Comparison of ENCODE assay signal across 8 cellular contexts in genomic region chr3:45592830-45593707, GRCh38. TPM values are rescaled to one million over a fixed set of nuclear protein-coding genes. Genes with fewer than 3 reads are reported as not detected.
DNase-seq lines count a peak whose midpoint lies in the region; ATAC-seq and TF ChIP-seq lines count a peak whose summit lies in the region.

No MANE protein-coding gene starts in this region.

- POLR2A ChIA-PET in CD4-positive, alpha-beta memory T cell (lab: Charles Lee; ENCODE audit: partially characterized antibody) = interaction anchor here (1.0 to 1.3 kb wide), 2 partner anchors 72 to 84 kb away, joined by 3 to 4 read pairs; no protein-coding TSS in a partner anchor
- POLR2A ChIA-PET in activated CD4-positive, alpha-beta memory T cell treated with anti-CD3 and anti-CD28 coated beads, Interleukin-2, amount 10 ng/mL, durations not matched to agents 7 days and 5 days (lab: Charles Lee) = interaction anchor here (1.8 kb wide), 1 partner anchor 96 kb away, joined by 7 read pairs; the partner anchor contains the start of gene SACM1L

- H3K9ac ChIP-seq in duodenal mucosa (ENCODE audit: low read depth in 1 of 2, low read length in 2 of 2) (peak overlapping the region; percentile 70 to 84), liver (ENCODE audit: low read depth in 1 of 2, low read length in 2 of 2) (peak overlapping the region in 1 of 2 donors; percentile 69)

- no peaks in the 10 kb centered on the region for H3K9me3 ChIP-seq in CD4-positive, alpha-beta memory T cell (ENCODE audit: control insufficient read depth in 1 of 2, low read length in 2 of 2)
- no peaks in the 10 kb centered on the region for H3K9me3 ChIP-seq in duodenal mucosa (ENCODE audit: control insufficient read depth in 1 of 2, low read length in 2 of 2)
- H3K9me3 ChIP-seq in liver (ENCODE audit: control insufficient read depth in 4 of 4, low read length in 3 of 4) = no peaks in the 10 kb centered on the region

- 4% methylated on average over 35 of the region's 35 CpGs for WGBS in liver

- CTCF ChIA-PET in CD4-positive, alpha-beta memory T cell (lab: Charles Lee; ENCODE audit: partially characterized antibody) = interaction anchor here (1.5 to 5.4 kb wide), 3 partner anchors 14 to 68 kb away, joined by 5 to 42 read pairs (median 18); no protein-coding TSS in a partner anchor
- CTCF ChIA-PET in activated CD4-positive, alpha-beta memory T cell treated with anti-CD3 and anti-CD28 coated beads, Interleukin-2, amount 10 ng/mL, durations not matched to agents 7 days and 5 days (lab: Charles Lee) = interaction anchor here (1.3 to 1.5 kb wide), 2 partner anchors 64 to 97 kb away, joined by 3 to 5 read pairs; no protein-coding TSS in a partner anchor

- H3K36me3 Mint-ChIP-seq in CD4-positive, alpha-beta memory T cell = peaks cover 0 to 10% of the 10 kb centered on the region in 2 donors
- H3K36me3 Mint-ChIP-seq in activated CD4-positive, alpha-beta memory T cell treated with anti-CD3 and anti-CD28 coated beads, Interleukin-2, amount 10 ng/mL, durations not matched to agents 7 days and 5 days (ENCODE audit: low read depth) = peaks cover 25% of the 10 kb centered on the region

- no peaks in the 10 kb centered on the region for H3K36me3 ChIP-seq in CD4-positive, alpha-beta memory T cell (ENCODE audit: insufficient read depth, low read length)
- no peaks in the 10 kb centered on the region for H3K36me3 ChIP-seq in duodenal mucosa (ENCODE audit: control insufficient read depth in 1 of 2, insufficient read depth in 2 of 2, low read length in 2 of 2)
- no peaks in the 10 kb centered on the region for H3K36me3 ChIP-seq in liver (ENCODE audit: control insufficient read depth in 4 of 4, insufficient read depth in 3 of 4, low read depth in 1 of 4, low read length in 3 of 4)

- ATAC-seq in HG02798 (IDR thresholded peaks at IDR 0.05; ENCODE audit: poor library complexity, unreplicated experiment) (peak; percentile 22), HG03139 (IDR thresholded peaks at IDR 0.05; ENCODE audit: unreplicated experiment) (no peak)

- H3K27ac ChIP-seq in CD4-positive, alpha-beta memory T cell (ENCODE audit: low read depth, low read length) = peak overlapping the region; percentile 50
- H3K27ac ChIP-seq in duodenal mucosa (ENCODE audit: low read depth, low read length) = peak overlapping the region; percentile 55
- peak overlapping the region; percentile 95 to 97 for H3K27ac ChIP-seq in liver (ENCODE audit: low read depth in 1 of 2, low read length in 2 of 2)

- DNase-seq in CD4-positive, alpha-beta memory T cell = peak; percentile 58 to 77 (median 64)
- DNase-seq in NCI-H748 treated with DMSO at 0.1 percent for 48 hours (lab: John Stamatoyannopoulos, UW) = peak; percentile 57
- DNase-seq in activated CD4-positive, alpha-beta memory T cell treated with anti-CD3 and anti-CD28 coated beads, Interleukin-2, amount 10 ng/mL, durations not matched to agents 7 days and 5 days = peak; percentile 78
- DNase-seq in stimulated activated CD4-positive, alpha-beta T cell treated with anti-CD3 and anti-CD28 coated beads, Interleukin-2, amount 100 ng/mL, for 48 hours = peak; percentile 61 to 64

- peak overlapping the region; percentile 59 to 76 for H3K4me3 ChIP-seq in CD4-positive, alpha-beta memory T cell (ENCODE audit: low read length in 2 of 2)
- H3K4me3 ChIP-seq in duodenal mucosa (ENCODE audit: low read depth in 1 of 2, low read length in 2 of 2) (peak overlapping the region; percentile 78 to 82), liver (ENCODE audit: low read depth in 1 of 3, low read length in 3 of 3) (peak overlapping the region; percentile 2 to 83 (median 71))

- peaks cover 51% of the 10 kb centered on the region for H3K4me1 ChIP-seq in CD4-positive, alpha-beta memory T cell (ENCODE audit: insufficient read depth, low read length)
- peaks cover 36 to 39% of the 10 kb centered on the region in 2 donors for H3K4me1 ChIP-seq in duodenal mucosa (ENCODE audit: control insufficient read depth in 1 of 2, insufficient read depth in 2 of 2, low read length in 2 of 2)
- H3K4me1 ChIP-seq in liver (ENCODE audit: control insufficient read depth in 4 of 4, insufficient read depth in 4 of 4, low read length in 3 of 4) = peaks cover 10 to 41% (median 30%) of the 10 kb centered on the region in 4 donors

- H3K4me1 Mint-ChIP-seq in CD4-positive, alpha-beta memory T cell = peaks cover 35 to 51% (median 43%) of the 10 kb centered on the region in 4 donors
- peaks cover 45% of the 10 kb centered on the region for H3K4me1 Mint-ChIP-seq in activated CD4-positive, alpha-beta memory T cell treated with anti-CD3 and anti-CD28 coated beads, Interleukin-2, amount 10 ng/mL, durations not matched to agents 7 days and 5 days

- H3K4me3 Mint-ChIP-seq in CD4-positive, alpha-beta memory T cell = peak overlapping the region; percentile 79 to 92 (median 87)
- peak overlapping the region; percentile 56 for H3K4me3 Mint-ChIP-seq in activated CD4-positive, alpha-beta memory T cell treated with anti-CD3 and anti-CD28 coated beads, Interleukin-2, amount 10 ng/mL, durations not matched to agents 7 days and 5 days

- H3K27me3 Mint-ChIP-seq in CD4-positive, alpha-beta memory T cell = no peaks in the 10 kb centered on the region
- peaks cover 5% of the 10 kb centered on the region for H3K27me3 Mint-ChIP-seq in activated CD4-positive, alpha-beta memory T cell treated with anti-CD3 and anti-CD28 coated beads, Interleukin-2, amount 10 ng/mL, durations not matched to agents 7 days and 5 days

- peak; percentile 89 for TF ChIP-seq CTCF in liver (IDR thresholded peaks at IDR 0.05; ENCODE audit: low read depth, low read length, missing input control)

- intact Hi-C loops in CD4-positive, alpha-beta memory T cell (cut with micrococcal nuclease) = loop anchor here (1.0 to 10.0 kb wide), 6 partner anchors 63 to 486 kb away; no protein-coding TSS in a partner anchor

- H3K27me3 ChIP-seq in CD4-positive, alpha-beta memory T cell (ENCODE audit: insufficient read depth, low read length) = no peaks in the 10 kb centered on the region
- no peaks in the 10 kb centered on the region for H3K27me3 ChIP-seq in duodenal mucosa (ENCODE audit: control insufficient read depth in 1 of 2, insufficient read depth in 2 of 2, low read length in 2 of 2)
- H3K27me3 ChIP-seq in liver (ENCODE audit: control insufficient read depth in 4 of 4, insufficient read depth in 4 of 4, low read length in 3 of 4) = no peaks in the 10 kb centered on the region

- peak overlapping the region; percentile 82 to 94 (median 90) for H3K27ac Mint-ChIP-seq in CD4-positive, alpha-beta memory T cell
- H3K27ac Mint-ChIP-seq in activated CD4-positive, alpha-beta memory T cell treated with anti-CD3 and anti-CD28 coated beads, Interleukin-2, amount 10 ng/mL, durations not matched to agents 7 days and 5 days = peak overlapping the region; percentile 57

- TF ChIP-seq RAD21 in liver (IDR thresholded peaks at IDR 0.05) = peak; percentile 91 to 94

- peaks cover 0 to 2% (median 0%) of the 10 kb centered on the region in 8 donors for H3K9me3 Mint-ChIP-seq in CD4-positive, alpha-beta memory T cell
- no peaks in the 10 kb centered on the region for H3K9me3 Mint-ChIP-seq in activated CD4-positive, alpha-beta memory T cell treated with anti-CD3 and anti-CD28 coated beads, Interleukin-2, amount 10 ng/mL, durations not matched to agents 7 days and 5 days

TF ChIP-seq in liver, 16 proteins besides CTCF, POLR2A, EP300 and RAD21:
- TF ChIP-seq HNF4A (conservative IDR thresholded peaks at IDR 0.05) = peak in 1 of 2 donors; percentile 15
- TF ChIP-seq RXRA (IDR thresholded peaks at IDR 0.05) = peak; percentile 34 to 55
- TF ChIP-seq NR2F2 (IDR thresholded peaks at IDR 0.05) = peak; percentile 26
- TF ChIP-seq, protein P1, sequence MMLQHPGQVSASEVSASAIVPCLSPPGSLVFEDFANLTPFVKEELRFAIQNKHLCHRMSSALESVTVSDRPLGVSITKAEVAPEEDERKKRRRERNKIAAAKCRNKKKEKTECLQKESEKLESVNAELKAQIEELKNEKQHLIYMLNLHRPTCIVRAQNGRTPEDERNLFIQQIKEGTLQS (IDR thresholded peaks at IDR 0.05) = no peak
- no peak for TF ChIP-seq EGR1 (IDR thresholded peaks at IDR 0.05; ENCODE audit: low read depth in 2 of 2)
- no peak for TF ChIP-seq FOXA2 (IDR thresholded peaks at IDR 0.05)
- no peak for TF ChIP-seq TAF1 (conservative IDR thresholded peaks at IDR 0.05)
- TF ChIP-seq, protein P2, sequence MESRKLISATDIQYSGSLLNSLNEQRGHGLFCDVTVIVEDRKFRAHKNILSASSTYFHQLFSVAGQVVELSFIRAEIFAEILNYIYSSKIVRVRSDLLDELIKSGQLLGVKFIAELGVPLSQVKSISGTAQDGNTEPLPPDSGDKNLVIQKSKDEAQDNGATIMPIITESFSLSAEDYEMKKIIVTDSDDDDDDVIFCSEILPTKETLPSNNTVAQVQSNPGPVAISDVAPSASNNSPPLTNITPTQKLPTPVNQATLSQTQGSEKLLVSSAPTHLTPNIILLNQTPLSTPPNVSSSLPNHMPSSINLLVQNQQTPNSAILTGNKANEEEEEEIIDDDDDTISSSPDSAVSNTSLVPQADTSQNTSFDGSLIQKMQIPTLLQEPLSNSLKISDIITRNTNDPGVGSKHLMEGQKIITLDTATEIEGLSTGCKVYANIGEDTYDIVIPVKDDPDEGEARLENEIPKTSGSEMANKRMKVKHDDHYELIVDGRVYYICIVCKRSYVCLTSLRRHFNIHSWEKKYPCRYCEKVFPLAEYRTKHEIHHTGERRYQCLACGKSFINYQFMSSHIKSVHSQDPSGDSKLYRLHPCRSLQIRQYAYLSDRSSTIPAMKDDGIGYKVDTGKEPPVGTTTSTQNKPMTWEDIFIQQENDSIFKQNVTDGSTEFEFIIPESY (IDR thresholded peaks at IDR 0.05) = no peak
- TF ChIP-seq MAX (IDR thresholded peaks at IDR 0.05) = peak; percentile 98
- no peak for TF ChIP-seq FOXA1 (IDR thresholded peaks at IDR 0.05)
- TF ChIP-seq YY1 (IDR thresholded peaks at IDR 0.05) = peak; percentile 70
- no peak for TF ChIP-seq HNF4G (IDR thresholded peaks at IDR 0.05)
- TF ChIP-seq JUND (IDR thresholded peaks at IDR 0.05) = no peak

RNA-seq across cellular contexts. Expression of gene LIMD1, which starts 1.5 kb away (rescaled TPM):
- 10 to 100 TPM; 29.1 to 34.0 TPM for total RNA-seq in CD4-positive, alpha-beta memory T cell
- 1 to 10 TPM; 2.6 to 7.5 TPM for polyA plus RNA-seq in CD4-positive, alpha-beta memory T cell
- 10 to 100 TPM; 39.9 to 41.0 TPM for total RNA-seq in activated CD4-positive, alpha-beta memory T cell treated with anti-CD3 and anti-CD28 coated beads, Interleukin-2, amount 10 ng/mL, durations not matched to agents 7 days and 5 days
- total RNA-seq in liver = 10 to 100 TPM; 16.2 to 23.3 TPM
- 1 to 10 TPM; 7.8 to 8.1 TPM for polyA plus RNA-seq in liver
